Comparison of ENCODE assay signal across 11 cellular contexts in the genomic region with DNA sequence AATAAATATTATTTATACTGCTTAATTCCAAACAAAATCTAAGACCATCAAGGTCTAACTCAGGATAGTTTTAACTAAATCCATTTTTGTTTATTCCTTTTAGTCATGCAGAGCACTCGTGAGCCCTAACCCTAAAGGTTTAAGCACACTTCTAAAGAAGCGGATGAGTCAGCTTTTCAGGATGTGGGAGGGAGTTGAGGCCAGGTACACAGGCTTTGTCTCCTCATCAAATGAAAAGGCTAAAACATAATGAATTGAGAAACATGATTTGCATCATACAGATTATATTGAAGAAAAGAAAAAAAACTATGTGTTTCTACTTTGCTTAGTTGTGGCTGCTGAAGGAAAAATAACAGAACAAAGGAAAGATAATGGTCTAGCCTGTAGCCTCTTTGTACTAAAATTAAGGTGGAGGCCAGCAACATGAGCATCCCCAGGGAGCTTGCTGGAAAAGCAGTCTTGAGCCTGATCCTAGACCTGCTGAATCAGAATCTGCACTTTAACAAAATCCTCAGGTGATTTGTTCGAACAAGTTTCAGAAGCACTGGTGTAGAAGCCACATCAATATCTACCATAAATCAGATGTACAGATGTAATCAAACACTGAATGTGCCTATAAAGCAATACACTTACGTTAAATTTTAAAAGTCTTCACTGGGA. TPM values are rescaled to one million over a fixed set of nuclear protein-coding genes. Genes with fewer than 3 reads are reported as not detected.
A peak's percentile ranks its signal among the peaks of the same experiment; 100 is the strongest.
DNase-seq lines count a peak whose midpoint lies in the region; ATAC-seq and TF ChIP-seq lines count a peak whose summit lies in the region.
"Had no signal": no experiment of that assay in that cellular context is flagged by ENCODE, and none has a peak within 500 bp of the region (broad histone marks: within the 10 kb centered on the region; RNA-seq: fewer than 3 reads in every experiment).

No MANE protein-coding gene starts in this region.

- TF ChIP-seq CTCF in HEK293 (tag by site-specific recombination; IDR thresholded peaks at IDR 0.05): no peak
- TF ChIP-seq CTCF in psoas muscle (IDR thresholded peaks at IDR 0.05): no peak
- TF ChIP-seq CTCF in upper lobe of left lung (IDR thresholded peaks at IDR 0.05): no peak

- H3K36me3 Mint-ChIP-seq in central memory CD8-positive, alpha-beta T cell (ENCODE audit: insufficient read depth): peaks cover 79% of the 10 kb centered on the region

- CTCF ChIA-PET in HEK293 (lab: Yijun Ruan, JAX): no interaction called here

- POLR2A ChIA-PET in HEK293 (lab: Yijun Ruan, JAX): no interaction called here

- H3K27ac ChIP-seq in HEK293 (ENCODE audit: extremely low read depth, low read depth, low read length): no peak overlapping the region
- no peak overlapping the region for H3K27ac ChIP-seq in psoas muscle
- H3K27ac ChIP-seq in upper lobe of left lung: no peak overlapping the region

- H3K27me3 Mint-ChIP-seq in central memory CD8-positive, alpha-beta T cell: no peaks in the 10 kb centered on the region

- no peak for TF ChIP-seq EP300 in upper lobe of left lung (IDR thresholded peaks at IDR 0.05)

- H3K4me3 ChIP-seq in HEK293 (ENCODE audit: low read depth, low read length) (no peak overlapping the region), psoas muscle (no peak overlapping the region), upper lobe of left lung (no peak overlapping the region)

- ATAC-seq in central memory CD8-positive, alpha-beta T cell (replicated peaks; ENCODE audit: extremely low read depth, poor library complexity, severe bottlenecking): no peak
- ATAC-seq in HG03571 (IDR thresholded peaks at IDR 0.05; ENCODE audit: unreplicated experiment) (no peak), psoas muscle (no peak), upper lobe of left lung (ENCODE audit: low FRiP score in 2 of 2) (no peak)
- ATAC-seq: right cardiac atrium had no signal

- DNase-seq in T-helper 22 cell (ENCODE audit: low read depth) (peak; percentile 35), cerebellum (ENCODE audit: low spot score) (no peak), psoas muscle (no peak), upper lobe of left lung (no peak)
- no peak for DNase-seq in central memory CD8-positive, alpha-beta T cell (ENCODE audit: low spot score in 2 of 2)
- DNase-seq in stimulated activated CD4-positive, alpha-beta T cell treated with anti-CD3 and anti-CD28 coated beads, Interleukin-12 subunit alpha, Interleukin-12 subunit beta, amount 100 ng/mL, for 4 hours: peak; percentile 10
- DNase-seq: amygdala, EL, right cardiac atrium had no signal

- peaks cover 19 to 68% of the 10 kb centered on the region in 2 experiments for H3K36me3 ChIP-seq in HEK293 (ENCODE audit: control insufficient read depth in 2 of 2, insufficient read depth in 1 of 2, low read length in 2 of 2)
- H3K36me3 ChIP-seq in psoas muscle (ENCODE audit: insufficient read depth in 1 of 2, low read depth in 1 of 2): peaks cover 5 to 99% of the 10 kb centered on the region in 2 donors
- H3K36me3 ChIP-seq in upper lobe of left lung: peaks cover 30 to 100% (median 92%) of the 10 kb centered on the region in 4 donors

- peak overlapping the region; percentile 47 for H3K27ac Mint-ChIP-seq in central memory CD8-positive, alpha-beta T cell (ENCODE audit: low read depth)

- no peaks in the 10 kb centered on the region for H3K9me3 Mint-ChIP-seq in central memory CD8-positive, alpha-beta T cell

- 80 to 87% (median 82%) methylated on average over 4 of the region's 4 CpGs for WGBS in psoas muscle, 3 donors
- 82 to 85% methylated on average over 4 of the region's 4 CpGs for WGBS in upper lobe of left lung, 2 donors

- no peak overlapping the region for H3K4me3 Mint-ChIP-seq in central memory CD8-positive, alpha-beta T cell

- TF ChIP-seq POLR2A in upper lobe of left lung (IDR thresholded peaks at IDR 0.05): no peak

- no peaks in the 10 kb centered on the region for H3K9me3 ChIP-seq in HEK293 (ENCODE audit: control insufficient read depth, insufficient read depth, low read depth, low read length)
- no peaks in the 10 kb centered on the region for H3K9me3 ChIP-seq in psoas muscle
- no peaks in the 10 kb centered on the region for H3K9me3 ChIP-seq in upper lobe of left lung

- peaks cover 23% of the 10 kb centered on the region for H3K4me1 Mint-ChIP-seq in central memory CD8-positive, alpha-beta T cell

- H3K27me3 ChIP-seq in psoas muscle (ENCODE audit: insufficient read depth in 3 of 3, low read length in 2 of 3) (no peaks in the 10 kb centered on the region), upper lobe of left lung (no peaks in the 10 kb centered on the region)

- H3K4me1 ChIP-seq in HEK293 (ENCODE audit: control insufficient read depth, insufficient read depth, low read length): peaks cover 2% of the 10 kb centered on the region; the same call in 1 of the 2 replicates
- H3K4me1 ChIP-seq in psoas muscle: peaks cover 13% of the 10 kb centered on the region
- no peaks in the 10 kb centered on the region for H3K4me1 ChIP-seq in upper lobe of left lung

- intact Hi-C loops in psoas muscle (cut with DNase I): no loop called here

TF ChIP-seq in HEK293, 187 proteins besides CTCF, POLR2A, EP300 and RAD21:
- TF ChIP-seq, protein P1, sequence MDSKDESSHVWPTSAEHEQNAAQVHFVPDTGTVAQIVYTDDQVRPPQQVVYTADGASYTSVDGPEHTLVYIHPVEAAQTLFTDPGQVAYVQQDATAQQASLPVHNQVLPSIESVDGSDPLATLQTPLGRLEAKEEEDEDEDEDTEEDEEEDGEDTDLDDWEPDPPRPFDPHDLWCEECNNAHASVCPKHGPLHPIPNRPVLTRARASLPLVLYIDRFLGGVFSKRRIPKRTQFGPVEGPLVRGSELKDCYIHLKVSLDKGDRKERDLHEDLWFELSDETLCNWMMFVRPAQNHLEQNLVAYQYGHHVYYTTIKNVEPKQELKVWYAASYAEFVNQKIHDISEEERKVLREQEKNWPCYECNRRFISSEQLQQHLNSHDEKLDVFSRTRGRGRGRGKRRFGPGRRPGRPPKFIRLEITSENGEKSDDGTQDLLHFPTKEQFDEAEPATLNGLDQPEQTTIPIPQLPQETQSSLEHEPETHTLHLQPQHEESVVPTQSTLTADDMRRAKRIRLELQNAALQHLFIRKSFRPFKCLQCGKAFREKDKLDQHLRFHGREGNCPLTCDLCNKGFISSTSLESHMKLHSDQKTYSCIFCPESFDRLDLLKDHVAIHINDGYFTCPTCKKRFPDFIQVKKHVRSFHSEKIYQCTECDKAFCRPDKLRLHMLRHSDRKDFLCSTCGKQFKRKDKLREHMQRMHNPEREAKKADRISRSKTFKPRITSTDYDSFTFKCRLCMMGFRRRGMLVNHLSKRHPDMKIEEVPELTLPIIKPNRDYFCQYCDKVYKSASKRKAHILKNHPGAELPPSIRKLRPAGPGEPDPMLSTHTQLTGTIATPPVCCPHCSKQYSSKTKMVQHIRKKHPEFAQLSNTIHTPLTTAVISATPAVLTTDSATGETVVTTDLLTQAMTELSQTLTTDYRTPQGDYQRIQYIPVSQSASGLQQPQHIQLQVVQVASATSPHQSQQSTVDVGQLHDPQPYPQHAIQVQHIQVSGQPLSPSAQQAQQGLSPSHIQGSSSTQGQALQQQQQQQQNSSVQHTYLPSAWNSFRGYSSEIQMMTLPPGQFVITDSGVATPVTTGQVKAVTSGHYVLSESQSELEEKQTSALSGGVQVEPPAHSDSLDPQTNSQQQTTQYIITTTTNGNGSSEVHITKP (tag by site-specific recombination; IDR thresholded peaks at IDR 0.05): 0 out of 2 replicates have a peak, but pooled peaks have one; percentile 30
- no peak for TF ChIP-seq ZNF707 (tag by site-specific recombination; IDR thresholded peaks at IDR 0.05)
TF ChIP-seq in HEK293: peak in this region for 1.

RNA-seq across cellular contexts. Expression of a gene that starts 21.1 kb away (rescaled TPM):
- total RNA-seq in cerebellum: 55.4 TPM
- total RNA-seq in psoas muscle: 10 to 100 TPM; 44.5 to 66.4 (median 50.0) TPM
- 100 to 1,000 TPM in 1 of 3 donors, 10 to 100 TPM in 2; 69.4 to 130 (median 79.9) TPM for polyA plus RNA-seq in psoas muscle
- 10 to 100 TPM in 5 of 6 donors, 1 to 10 TPM in 1; 8.0 to 34.1 (median 19.3) TPM for total RNA-seq in upper lobe of left lung

RNA-seq across cellular contexts. Expression of a gene that starts 44.0 kb away (rescaled TPM):
- 1.6 TPM for total RNA-seq in cerebellum
- under 1 TPM in 3 of 4 donors, not detected in 1; 0.13 to 0.51 (median 0.36) TPM for total RNA-seq in psoas muscle
- under 1 TPM; 0.04 to 0.22 (median 0.09) TPM for polyA plus RNA-seq in psoas muscle
- 1 to 10 TPM in 2 of 6 donors, under 1 TPM in 1, not detected in 3; 0.30 to 1.5 (median 1.0) TPM for total RNA-seq in upper lobe of left lung

RNA-seq across cellular contexts. Expression of a gene that starts 50.8 kb away (rescaled TPM):
- total RNA-seq in cerebellum (34.4 TPM), psoas muscle (10 to 100 TPM; 13.5 to 21.3 (median 18.2) TPM), upper lobe of left lung (100 to 1,000 TPM in 1 of 6 donors, 10 to 100 TPM in 5; 28.6 to 159 (median 47.3) TPM)
- 10 to 100 TPM in 2 of 3 donors, 1 to 10 TPM in 1; 9.4 to 15.5 (median 12.7) TPM for polyA plus RNA-seq in psoas muscle

Comparison
In these comparisons a context has a peak if more than half of its experiments do, and no peak if none do; other contexts are left out.
1. DNase-seq: peak in T-helper 22 cell (single experiment) and stimulated activated CD4-positive, alpha-beta T cell treated with anti-CD3 and anti-CD28 coated beads, Interleukin-12 subunit alpha, Interleukin-12 subunit beta, amount 100 ng/mL, for 4 hours (single experiment); none in central memory CD8-positive, alpha-beta T cell (0 of 2), cerebellum (single experiment), psoas muscle (0 of 2) and upper lobe of left lung (0 of 2).